14 cellular contexts compared by ENCODE assay signal in genomic region chr3:70999730-71000129, GRCh38.
DNase-seq lines count a peak whose midpoint lies in the region; ATAC-seq, FAIRE-seq and TF ChIP-seq lines count a peak whose summit lies in the region.
"Had no signal": no experiment of that assay in that cellular context is flagged by ENCODE, and none has a peak within 500 bp of the region (broad histone marks: within the 10 kb centered on the region; RNA-seq: fewer than 3 reads in every experiment).

No MANE protein-coding gene starts in this region.

- TF ChIP-seq POLR2A in endothelial cell of umbilical vein (IDR thresholded peaks at IDR 0.05; ENCODE audit: low read depth, low read length) = no peak

- no peaks in the 10 kb centered on the region for H3K9me2 ChIP-seq in PC-9 (ENCODE audit: insufficient read depth)

- H3K4me3 ChIP-seq in PC-9 (no peak overlapping the region), endothelial cell of umbilical vein (replicated peaks in 1 of 3; ENCODE audit: insufficient read depth in 1 of 3, low read depth in 1 of 3, low read length in 3 of 3) (no peak overlapping the region), skeletal muscle cell (ENCODE audit: low read depth, low read length) (no peak overlapping the region), WERI-Rb-1 (ENCODE audit: low read depth, low read length) (no peak overlapping the region)
- H3K4me3 ChIP-seq: upper lobe of left lung had no signal

- H3K4me1 ChIP-seq in PC-9 (replicated peaks; ENCODE audit: insufficient read depth) (peaks cover 11% of the 10 kb centered on the region), endothelial cell of umbilical vein (ENCODE audit: control insufficient read depth, extremely low read depth, insufficient read depth, low read length) (peaks cover 10% of the 10 kb centered on the region)
- H3K4me1 ChIP-seq: parathyroid adenoma had no signal

- ATAC-seq in activated CD8-positive, alpha-beta memory T cell treated with anti-CD3 and anti-CD28 coated beads, Interleukin-2, amount 10 ng/mL, durations not matched to agents 7 days and 5 days = peak; percentile 36
- ATAC-seq in stimulated activated naive B cell treated with anti-CD40 and anti-IgM and Interleukin-4, amounts not matched to agents 10 μg/mL and 1 μg/mL and 100 μg/mL, for 72 hours (replicated peaks) = no peak
- ATAC-seq: effector memory CD8-positive, alpha-beta T cell had no signal

- CTCF ChIA-PET in activated CD8-positive, alpha-beta memory T cell treated with anti-CD3 and anti-CD28 coated beads, Interleukin-2, amount 10 ng/mL, durations not matched to agents 7 days and 5 days (lab: Charles Lee) = no interaction called here
- CTCF ChIA-PET in PC-9 (lab: Charles Lee) = no interaction called here
- CTCF ChIA-PET in endothelial cell of umbilical vein (lab: Charles Lee) = interaction anchor here (1.0 to 3.4 kb wide), 3 partner anchors 24 to 283 kb away, joined by 3 to 12 read pairs (median 3); no protein-coding TSS in a partner anchor

- H3K36me3 Mint-ChIP-seq in activated CD8-positive, alpha-beta memory T cell treated with anti-CD3 and anti-CD28 coated beads, Interleukin-2, amount 10 ng/mL, durations not matched to agents 7 days and 5 days = peaks cover 29% of the 10 kb centered on the region
- H3K36me3 Mint-ChIP-seq in stimulated activated naive B cell treated with anti-CD40 and anti-IgM and Interleukin-4, amounts not matched to agents 10 μg/mL and 1 μg/mL and 100 μg/mL, for 72 hours = peaks cover 15 to 46% of the 10 kb centered on the region in 2 donors

- no peak overlapping the region for H3K27ac Mint-ChIP-seq in activated CD8-positive, alpha-beta memory T cell treated with anti-CD3 and anti-CD28 coated beads, Interleukin-2, amount 10 ng/mL, durations not matched to agents 7 days and 5 days
- H3K27ac Mint-ChIP-seq in stimulated activated naive B cell treated with anti-CD40 and anti-IgM and Interleukin-4, amounts not matched to agents 10 μg/mL and 1 μg/mL and 100 μg/mL, for 72 hours = no peak overlapping the region

- H3K27me3 Mint-ChIP-seq in activated CD8-positive, alpha-beta memory T cell treated with anti-CD3 and anti-CD28 coated beads, Interleukin-2, amount 10 ng/mL, durations not matched to agents 7 days and 5 days = no peaks in the 10 kb centered on the region
- H3K27me3 Mint-ChIP-seq in stimulated activated naive B cell treated with anti-CD40 and anti-IgM and Interleukin-4, amounts not matched to agents 10 μg/mL and 1 μg/mL and 100 μg/mL, for 72 hours = no peaks in the 10 kb centered on the region
- H3K27me3 Mint-ChIP-seq: effector memory CD8-positive, alpha-beta T cell; IgD-negative memory B cell had no signal

- H4K20me1 ChIP-seq in PC-9 (ENCODE audit: insufficient read depth) (no peaks in the 10 kb centered on the region), endothelial cell of umbilical vein (replicated peaks; ENCODE audit: control insufficient read depth, extremely low read depth, insufficient read depth, low read length) (no peaks in the 10 kb centered on the region)

- peaks cover 9% of the 10 kb centered on the region for H3K4me1 Mint-ChIP-seq in activated CD8-positive, alpha-beta memory T cell treated with anti-CD3 and anti-CD28 coated beads, Interleukin-2, amount 10 ng/mL, durations not matched to agents 7 days and 5 days
- peaks cover 16 to 32% of the 10 kb centered on the region in 2 donors for H3K4me1 Mint-ChIP-seq in stimulated activated naive B cell treated with anti-CD40 and anti-IgM and Interleukin-4, amounts not matched to agents 10 μg/mL and 1 μg/mL and 100 μg/mL, for 72 hours

- POLR2A ChIA-PET in PC-9 (lab: Charles Lee; ENCODE audit: unreplicated experiment) (no interaction called here), endothelial cell of umbilical vein (lab: Charles Lee) (no interaction called here)

- H3K27me3 ChIP-seq in PC-9 (ENCODE audit: insufficient read depth, low read depth) (no peaks in the 10 kb centered on the region), endothelial cell of umbilical vein (ENCODE audit: control insufficient read depth in 2 of 2, insufficient read depth in 2 of 2, low read length in 2 of 2) (no peaks in the 10 kb centered on the region), WERI-Rb-1 (ENCODE audit: insufficient read depth, low read depth, severe bottlenecking) (no peaks in the 10 kb centered on the region)
- H3K27me3 ChIP-seq: upper lobe of left lung had no signal

- no peak overlapping the region for H3K4me3 Mint-ChIP-seq in activated CD8-positive, alpha-beta memory T cell treated with anti-CD3 and anti-CD28 coated beads, Interleukin-2, amount 10 ng/mL, durations not matched to agents 7 days and 5 days
- H3K4me3 Mint-ChIP-seq in stimulated activated naive B cell treated with anti-CD40 and anti-IgM and Interleukin-4, amounts not matched to agents 10 μg/mL and 1 μg/mL and 100 μg/mL, for 72 hours = no peak overlapping the region
- H3K4me3 Mint-ChIP-seq: effector memory CD8-positive, alpha-beta T cell; IgD-negative memory B cell had no signal

- H3K4me2 ChIP-seq in PC-9 (peak overlapping the region; percentile 49; the same call in 1 of the 2 replicates), endothelial cell of umbilical vein (ENCODE audit: insufficient read depth, low read length) (peak overlapping the region; percentile 68)

- no peak for TF ChIP-seq CTCF in PC-9 (conservative IDR thresholded peaks at IDR 0.05)
- no peak for TF ChIP-seq CTCF in endothelial cell of umbilical vein (IDR thresholded peaks at IDR 0.05; ENCODE audit: extremely low read depth in 1 of 2, insufficient read depth in 1 of 2, low read depth in 1 of 2, low read length in 2 of 2)
- TF ChIP-seq CTCF in WERI-Rb-1 (IDR thresholded peaks at IDR 0.05; ENCODE audit: low read depth, low read length) = no peak

- H3K9ac ChIP-seq in endothelial cell of umbilical vein (replicated peaks; ENCODE audit: extremely low read depth, insufficient read depth, low read length) = no peak overlapping the region
- H3K9ac ChIP-seq: parathyroid adenoma had no signal

- no peaks in the 10 kb centered on the region for H3K79me2 ChIP-seq in PC-9 (ENCODE audit: low read depth)
- peaks cover 23% of the 10 kb centered on the region for H3K79me2 ChIP-seq in endothelial cell of umbilical vein (ENCODE audit: control insufficient read depth, insufficient read depth, low read length)
- H3K79me2 ChIP-seq: parathyroid adenoma had no signal

- H2AFZ ChIP-seq in PC-9 = no peak overlapping the region
- H2AFZ ChIP-seq in endothelial cell of umbilical vein (ENCODE audit: low read depth, low read length) = no peak overlapping the region
- H2AFZ ChIP-seq: parathyroid adenoma had no signal

- FAIRE-seq in endothelial cell of umbilical vein (lab: Jason Lieb, UNC) = peak; percentile 80

- BruUV-seq in PC-9 (replicated peaks; lab: Mats Ljungman, UMichigan) = no TSS peak
- no TSS peak for BruUV-seq in endothelial cell of umbilical vein (replicated peaks; lab: Mats Ljungman, UMichigan)

- H3K36me3 ChIP-seq in PC-9 (ENCODE audit: low read depth) = no peaks in the 10 kb centered on the region
- H3K36me3 ChIP-seq in endothelial cell of umbilical vein (ENCODE audit: control insufficient read depth in 2 of 2, extremely low read depth in 1 of 2, insufficient read depth in 2 of 2, low read length in 2 of 2) = peaks cover 2 to 7% of the 10 kb centered on the region in 2 experiments
- H3K36me3 ChIP-seq in WERI-Rb-1 = no peaks in the 10 kb centered on the region

- H3K9me3 ChIP-seq in PC-9 (ENCODE audit: insufficient read depth, low read depth) (no peaks in the 10 kb centered on the region), endothelial cell of umbilical vein (replicated peaks; ENCODE audit: control insufficient read depth, insufficient read depth, low read length) (no peaks in the 10 kb centered on the region), WERI-Rb-1 (ENCODE audit: severe bottlenecking) (no peaks in the 10 kb centered on the region)
- H3K9me3 ChIP-seq: upper lobe of left lung had no signal

- dilution Hi-C loops in endothelial cell of umbilical vein (cut with MboI; ENCODE audit: extremely low pct_ligation_motif_present, low sequenced_read_pairs) = no loop called here

- no peak for DNase-seq in activated CD8-positive, alpha-beta memory T cell treated with anti-CD3 and anti-CD28 coated beads, Interleukin-2, amount 10 ng/mL, durations not matched to agents 7 days and 5 days
- DNase-seq in activated CD8-positive, alpha-beta memory T cell treated with anti-CD3 and anti-CD28 coated beads for 24 hours = no peak
- DNase-seq in PC-9 = peak in 1 of 2 experiments; percentile 3
- peak; percentile 73 for DNase-seq in endothelial cell of umbilical vein (ENCODE audit: low read depth, low spot score)
- DNase-seq in skeletal muscle cell (ENCODE audit: low read depth) = peak; percentile 68
- no peak for DNase-seq in NCI-H2107 treated with DMSO at 0.1 percent for 48 hours (lab: John Stamatoyannopoulos, UW; ENCODE audit: unreplicated experiment)
- no peak for DNase-seq in stimulated activated naive B cell treated with anti-CD40 and anti-IgM and Interleukin-4, amounts not matched to agents 10 μg/mL and 1 μg/mL and 100 μg/mL, for 72 hours
- DNase-seq in WERI-Rb-1 = no peak
- DNase-seq: effector memory CD8-positive, alpha-beta T cell; NCI-H345; T-helper 2 cell; upper lobe of left lung had no signal

- H3K9me3 Mint-ChIP-seq in activated CD8-positive, alpha-beta memory T cell treated with anti-CD3 and anti-CD28 coated beads, Interleukin-2, amount 10 ng/mL, durations not matched to agents 7 days and 5 days (ENCODE audit: low read depth) = no peaks in the 10 kb centered on the region
- H3K9me3 Mint-ChIP-seq in stimulated activated naive B cell treated with anti-CD40 and anti-IgM and Interleukin-4, amounts not matched to agents 10 μg/mL and 1 μg/mL and 100 μg/mL, for 72 hours = no peaks in the 10 kb centered on the region
- H3K9me3 Mint-ChIP-seq: effector memory CD8-positive, alpha-beta T cell; IgD-negative memory B cell had no signal

- intact Hi-C loops in PC-9 (cut with micrococcal nuclease; ENCODE audit: unreplicated experiment) (no loop called here), endothelial cell of umbilical vein (cut with micrococcal nuclease) (loop anchor here (10.0 kb wide), 1 partner anchor 395 kb away; no protein-coding TSS in a partner anchor)

- H3F3A ChIP-seq in PC-9 (ENCODE audit: insufficient read depth, low read depth) = no peaks in the 10 kb centered on the region; the same call in 1 of the 2 replicates

- H3K27ac ChIP-seq in PC-9 = no peak overlapping the region
- H3K27ac ChIP-seq in endothelial cell of umbilical vein (ENCODE audit: insufficient read depth, low read depth, low read length) = peak overlapping the region; percentile 32
- H3K27ac ChIP-seq in WERI-Rb-1 = no peak overlapping the region
- H3K27ac ChIP-seq: parathyroid adenoma had no signal

- H3K9me1 ChIP-seq in endothelial cell of umbilical vein (replicated peaks; ENCODE audit: control insufficient read depth, extremely low read depth, insufficient read depth, low read length) = no peaks in the 10 kb centered on the region

TF ChIP-seq in endothelial cell of umbilical vein, 7 proteins besides CTCF, POLR2A, EP300 and RAD21 (continues in another document):
- peak; percentile 92 for TF ChIP-seq FOS (IDR thresholded peaks at IDR 0.05; ENCODE audit: borderline replicate concordance, insufficient read depth, low read length)
- TF ChIP-seq GATA2 (IDR thresholded peaks at IDR 0.05; ENCODE audit: insufficient read depth, insufficient read length, low read depth, low read length) = no peak
- peak; percentile 32 for TF ChIP-seq POLR2AphosphoS5 (IDR thresholded peaks at IDR 0.05; ENCODE audit: insufficient read depth, low read depth, low read length)
- TF ChIP-seq JUN (IDR thresholded peaks at IDR 0.05; ENCODE audit: borderline replicate concordance, insufficient read depth, insufficient read length, low read depth) = peak; percentile 59

Comparison
In these comparisons a context has a peak if more than half of its experiments do, and no peak if none do; other contexts are left out.
1. DNase-seq: peak in endothelial cell of umbilical vein (single experiment) and skeletal muscle cell (single experiment); none in activated CD8-positive, alpha-beta memory T cell treated with anti-CD3 and anti-CD28 coated beads, Interleukin-2, amount 10 ng/mL, durations not matched to agents 7 days and 5 days (single experiment), activated CD8-positive, alpha-beta memory T cell treated with anti-CD3 and anti-CD28 coated beads for 24 hours (single experiment), NCI-H2107 treated with DMSO at 0.1 percent for 48 hours (single experiment), stimulated activated naive B cell treated with anti-CD40 and anti-IgM and Interleukin-4, amounts not matched to agents 10 μg/mL and 1 μg/mL and 100 μg/mL, for 72 hours (single experiment) and WERI-Rb-1 (single experiment).